In the genomic region with DNA sequence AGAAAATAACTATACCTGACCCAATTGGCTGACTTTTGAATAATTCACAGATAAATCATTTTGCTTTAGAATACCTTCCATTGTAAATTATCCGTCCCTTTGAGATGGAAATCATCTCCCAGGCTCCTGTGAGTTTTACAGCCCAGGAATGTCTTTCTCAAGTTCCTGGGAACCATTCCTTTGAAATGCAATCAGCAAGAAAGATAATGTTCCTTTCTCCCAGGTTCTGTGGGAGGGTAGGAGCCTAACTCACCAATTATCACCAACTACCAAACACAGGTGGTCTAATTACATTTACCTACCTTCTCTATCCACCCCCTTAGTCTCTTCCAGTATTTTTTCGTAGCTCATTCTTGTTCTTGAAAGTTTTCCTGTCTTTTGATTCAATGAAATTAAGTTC, we compare ENCODE assay signal across 26 cellular contexts.
DNase-seq lines count a peak whose midpoint lies in the region; ATAC-seq, FAIRE-seq and TF ChIP-seq lines count a peak whose summit lies in the region.
"Had no signal": no experiment of that assay in that cellular context is flagged by ENCODE, and none has a peak within 500 bp of the region (broad histone marks: within the 10 kb centered on the region; RNA-seq: fewer than 3 reads in every experiment).

No MANE protein-coding gene starts in this region.

- no peak overlapping the region for H3K4me3 ChIP-seq in Karpas-422 (ENCODE audit: low read length)
- H3K4me3 ChIP-seq: BLaER1, GM12878, GM23248, HAP-1 had no signal

- no peak overlapping the region for H2BK12ac ChIP-seq in H9 (ENCODE audit: insufficient read length, low read depth, low read length)

- no peak overlapping the region for H3K14ac ChIP-seq in H9 (ENCODE audit: insufficient read depth, low read length)

- no peak overlapping the region for H4K5ac ChIP-seq in H9 (ENCODE audit: insufficient read length, low read depth, low read length)

- CTCF ChIA-PET in WTC11 (lab: Charles Lee) = no interaction called here

- peaks cover 22 to 23% of the 10 kb centered on the region in 2 experiments for H3K4me1 Mint-ChIP-seq in H9
- H3K4me1 Mint-ChIP-seq in WTC11 = no peaks in the 10 kb centered on the region
- H3K4me1 Mint-ChIP-seq: B cell; CD4-positive, CD25-positive, alpha-beta regulatory T cell had no signal

- H2BK20ac ChIP-seq in H9 (ENCODE audit: low read depth, low read length, poor library complexity, severe bottlenecking) = no peak overlapping the region

- no peak overlapping the region for H3K4me2 ChIP-seq in H9 (ENCODE audit: insufficient read depth, insufficient read length, low read length)
- no peak overlapping the region for H3K4me2 ChIP-seq in Karpas-422 (ENCODE audit: low read depth, low read length, poor library complexity, severe bottlenecking)
- H3K4me2 ChIP-seq: BLaER1 had no signal

- H3K36me3 ChIP-seq in Karpas-422 (ENCODE audit: insufficient read depth, low read length) = no peaks in the 10 kb centered on the region
- H3K36me3 ChIP-seq: BLaER1, HAP-1 had no signal

- H2AK5ac ChIP-seq in H9 (ENCODE audit: insufficient read length, low read length) = no peak overlapping the region

- H2AFZ ChIP-seq in H9 (ENCODE audit: low read length) (no peak overlapping the region), Karpas-422 (ENCODE audit: low read length) (no peak overlapping the region)
- H2AFZ ChIP-seq: GM23248 had no signal

- no peak overlapping the region for H3K23ac ChIP-seq in H9 (ENCODE audit: insufficient read length, low read depth, low read length)

- H3K9me3 ChIP-seq in H9 (ENCODE audit: control insufficient read depth, low read depth, low read length) (no peaks in the 10 kb centered on the region), Karpas-422 (ENCODE audit: low read length) (peaks cover 39% of the 10 kb centered on the region)
- H3K9me3 ChIP-seq: BLaER1, Caco-2, HAP-1 had no signal

- H3K56ac ChIP-seq in H9 (ENCODE audit: insufficient read length, low read depth, low read length) = no peak overlapping the region

- H4K91ac ChIP-seq in H9 (ENCODE audit: insufficient read length, low read depth, low read length) = no peak overlapping the region

- H2BK5ac ChIP-seq in H9 (ENCODE audit: insufficient read length, low read length) = no peak overlapping the region

- no peaks in the 10 kb centered on the region for H4K20me1 ChIP-seq in H9 (ENCODE audit: control insufficient read depth, insufficient read depth, insufficient read length)
- H4K20me1 ChIP-seq in Karpas-422 (ENCODE audit: insufficient read depth, low read depth, low read length) = no peaks in the 10 kb centered on the region
- H4K20me1 ChIP-seq: BLaER1 had no signal

- DNase-seq in D721Med (ENCODE audit: insufficient read length, low spot score) = no peak
- peak; percentile 38 for DNase-seq in H9
- DNase-seq in WTC11 (ENCODE audit: low spot score) = no peak
- peak; percentile 6 for DNase-seq in left kidney (ENCODE audit: low read depth, low spot score)
- DNase-seq in HUDEP-2 (lab: John Stamatoyannopoulos, UW; ENCODE audit: unreplicated experiment in 76 of 76) = no peak
- no peak for DNase-seq in Karpas-422
- DNase-seq in anterior cingulate cortex (lab: John Stamatoyannopoulos, UW) = no peak
- DNase-seq: Caco-2; CD4-positive, CD25-positive, alpha-beta regulatory T cell; CD8-positive, alpha-beta T cell; DMS 273 treated with DMSO at 0.1 percent for 48 hours; DMS53; DND-41; GDM1; GM23248; HFFc6 had no signal

- TF ChIP-seq CTCF in D721Med (IDR thresholded peaks at IDR 0.05; ENCODE audit: insufficient read depth, missing control alignments) (no peak), H9 (conservative IDR thresholded peaks at IDR 0.05) (no peak), WTC11 (IDR thresholded peaks at IDR 0.05) (no peak)

- FAIRE-seq in D721Med (lab: Jason Lieb, UNC) = peak; percentile 64
- FAIRE-seq: A204.1, GM12878, GM19239, H1 had no signal

- no peaks in the 10 kb centered on the region for H3K79me1 ChIP-seq in H9 (ENCODE audit: insufficient read depth, low read depth, low read length, poor library complexity, severe bottlenecking)

- H3K9ac ChIP-seq in H9 (ENCODE audit: extremely low read depth, insufficient read length, low read length) (no peak overlapping the region), Karpas-422 (ENCODE audit: low read length) (no peak overlapping the region)
- H3K9ac ChIP-seq: BLaER1, GM23248 had no signal

- H3K9me2 ChIP-seq in Karpas-422 (replicated peaks; ENCODE audit: insufficient read depth, low read length) = no peaks in the 10 kb centered on the region; the same call in 1 of the 2 replicates

- H2BK120ac ChIP-seq in H9 (ENCODE audit: low read depth, low read length, poor library complexity, severe bottlenecking) = no peak overlapping the region

- no peak overlapping the region for H3K18ac ChIP-seq in H9 (ENCODE audit: insufficient read length, low read depth, low read length)

- H3K27ac ChIP-seq in H9 (ENCODE audit: insufficient read length, low read depth, low read length) = no peak overlapping the region
- H3K27ac ChIP-seq in Karpas-422 (ENCODE audit: low read length) = no peak overlapping the region
- H3K27ac ChIP-seq: 22Rv1, BLaER1, C4-2B, GM23248 had no signal

- H3K27me3 Mint-ChIP-seq in H9 (ENCODE audit: low read depth) (peaks cover 97% of the 10 kb centered on the region), WTC11 (ENCODE audit: low read depth) (peaks cover 68% of the 10 kb centered on the region)
- H3K27me3 Mint-ChIP-seq: B cell; CD4-positive, CD25-positive, alpha-beta regulatory T cell had no signal

- no peak for ATAC-seq in WTC11
- ATAC-seq in HG03521 (IDR thresholded peaks at IDR 0.05; ENCODE audit: unreplicated experiment) = no peak
- ATAC-seq: CD8-positive, alpha-beta T cell; GM12878 had no signal

- no peak overlapping the region for H4K8ac ChIP-seq in H9 (replicated peaks; ENCODE audit: insufficient read length, low read depth, low read length)

- no peak overlapping the region for H3T11ph ChIP-seq in H9 (ENCODE audit: low read length)

- peaks cover 2 to 3% of the 10 kb centered on the region in 2 experiments; a peak in 2 of 5 replicates for H3K9me3 Mint-ChIP-seq in H9
- peaks cover 80% of the 10 kb centered on the region for H3K9me3 Mint-ChIP-seq in WTC11

- H3K27ac Mint-ChIP-seq in H9 = no peak overlapping the region; a peak in 1 of 7 replicates
- no peak overlapping the region for H3K27ac Mint-ChIP-seq in WTC11
- H3K27ac Mint-ChIP-seq: B cell; CD4-positive, CD25-positive, alpha-beta regulatory T cell; CD8-positive, alpha-beta T cell; HFFc6 had no signal

- peaks cover 36% of the 10 kb centered on the region; the same call in 1 of the 2 replicates for H3K27me3 ChIP-seq in H9 (ENCODE audit: insufficient read depth, low read length)
- H3K27me3 ChIP-seq in Karpas-422 (ENCODE audit: low read length) = no peaks in the 10 kb centered on the region
- H3K27me3 ChIP-seq: BLaER1 had no signal

- no peak overlapping the region for H3K4ac ChIP-seq in H9 (ENCODE audit: low read depth, low read length)

- H3K23me2 ChIP-seq in H9 (ENCODE audit: insufficient read length, low read depth, low read length, poor library complexity, severe bottlenecking) = no peaks in the 10 kb centered on the region

- H3K4me1 ChIP-seq in H9 (ENCODE audit: insufficient read depth, low read length) (no peaks in the 10 kb centered on the region), Karpas-422 (ENCODE audit: low read length) (no peaks in the 10 kb centered on the region)
- H3K4me1 ChIP-seq: BLaER1, Caco-2, HAP-1 had no signal

- H3K36me3 Mint-ChIP-seq in H9 (ENCODE audit: insufficient read depth in 1 of 3, low read depth in 3 of 3) (no peaks in the 10 kb centered on the region), WTC11 (peaks cover 45% of the 10 kb centered on the region)
- H3K36me3 Mint-ChIP-seq: CD4-positive, CD25-positive, alpha-beta regulatory T cell; CD8-positive, alpha-beta T cell had no signal

- POLR2A ChIA-PET in WTC11 (lab: Charles Lee) = no interaction called here

- no peak overlapping the region for H2BK15ac ChIP-seq in H9 (ENCODE audit: low read depth, low read length)

- H3K4me3 Mint-ChIP-seq in H9 (no peak overlapping the region), WTC11 (no peak overlapping the region)
- H3K4me3 Mint-ChIP-seq: B cell; CD4-positive, CD25-positive, alpha-beta regulatory T cell; CD8-positive, alpha-beta T cell; HFFc6 had no signal

- no peaks in the 10 kb centered on the region for H3K79me2 ChIP-seq in H9 (ENCODE audit: insufficient read depth, low read length)
- no peaks in the 10 kb centered on the region for H3K79me2 ChIP-seq in Karpas-422 (ENCODE audit: low read length)

- no CpG with 5 or more reads among the region's 2 CpGs for WGBS in H9 (ENCODE audit: extremely low coverage, insufficient read length, low lambda C conversion rate)

TF ChIP-seq in WTC11, 78 proteins besides CTCF, POLR2A, EP300 and RAD21 (continues in another document):
- TF ChIP-seq TEAD1 (CRISPR knock-in tag; IDR thresholded peaks at IDR 0.05) (0 out of 2 replicates have a peak, but pooled peaks have one; percentile 17), FOXK1 (CRISPR knock-in tag; IDR thresholded peaks at IDR 0.05) (no peak)
- TF ChIP-seq, protein P1, sequence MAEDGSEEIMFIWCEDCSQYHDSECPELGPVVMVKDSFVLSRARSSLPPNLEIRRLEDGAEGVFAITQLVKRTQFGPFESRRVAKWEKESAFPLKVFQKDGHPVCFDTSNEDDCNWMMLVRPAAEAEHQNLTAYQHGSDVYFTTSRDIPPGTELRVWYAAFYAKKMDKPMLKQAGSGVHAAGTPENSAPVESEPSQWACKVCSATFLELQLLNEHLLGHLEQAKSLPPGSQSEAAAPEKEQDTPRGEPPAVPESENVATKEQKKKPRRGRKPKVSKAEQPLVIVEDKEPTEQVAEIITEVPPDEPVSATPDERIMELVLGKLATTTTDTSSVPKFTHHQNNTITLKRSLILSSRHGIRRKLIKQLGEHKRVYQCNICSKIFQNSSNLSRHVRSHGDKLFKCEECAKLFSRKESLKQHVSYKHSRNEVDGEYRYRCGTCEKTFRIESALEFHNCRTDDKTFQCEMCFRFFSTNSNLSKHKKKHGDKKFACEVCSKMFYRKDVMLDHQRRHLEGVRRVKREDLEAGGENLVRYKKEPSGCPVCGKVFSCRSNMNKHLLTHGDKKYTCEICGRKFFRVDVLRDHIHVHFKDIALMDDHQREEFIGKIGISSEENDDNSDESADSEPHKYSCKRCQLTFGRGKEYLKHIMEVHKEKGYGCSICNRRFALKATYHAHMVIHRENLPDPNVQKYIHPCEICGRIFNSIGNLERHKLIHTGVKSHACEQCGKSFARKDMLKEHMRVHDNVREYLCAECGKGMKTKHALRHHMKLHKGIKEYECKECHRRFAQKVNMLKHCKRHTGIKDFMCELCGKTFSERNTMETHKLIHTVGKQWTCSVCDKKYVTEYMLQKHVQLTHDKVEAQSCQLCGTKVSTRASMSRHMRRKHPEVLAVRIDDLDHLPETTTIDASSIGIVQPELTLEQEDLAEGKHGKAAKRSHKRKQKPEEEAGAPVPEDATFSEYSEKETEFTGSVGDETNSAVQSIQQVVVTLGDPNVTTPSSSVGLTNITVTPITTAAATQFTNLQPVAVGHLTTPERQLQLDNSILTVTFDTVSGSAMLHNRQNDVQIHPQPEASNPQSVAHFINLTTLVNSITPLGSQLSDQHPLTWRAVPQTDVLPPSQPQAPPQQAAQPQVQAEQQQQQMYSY (CRISPR knock-in tag; IDR thresholded peaks at IDR 0.05) = no peak

Comparison
In these comparisons a context has a peak if more than half of its experiments do, and no peak if none do; other contexts are left out.
1. DNase-seq: peak in H9 (single experiment) and left kidney (single experiment); none in D721Med (single experiment), WTC11 (single experiment), HUDEP-2 (0 of 76), Karpas-422 (single experiment) and anterior cingulate cortex (0 of 58).